8 cellular contexts compared by ENCODE assay signal in genomic region chr1:19209990-19210771, GRCh38. TPM values are rescaled to one million over a fixed set of nuclear protein-coding genes. Genes with fewer than 3 reads are reported as not detected.
DNase-seq lines count a peak whose midpoint lies in the region; ATAC-seq and TF ChIP-seq lines count a peak whose summit lies in the region.

Gene UBR4 (minus strand): TSS chr1:19210266. CDS start chr1:19210248, 18 bp downstream.

- H3K27me3 Mint-ChIP-seq in activated naive CD4-positive, alpha-beta T cell treated with anti-CD3 and anti-CD28 coated beads, Interleukin-2, amount 50 U/mL, for 24 hours: no peaks in the 10 kb centered on the region

- H3K4me2 ChIP-seq in SK-N-SH: peak within 1 kb of the TSS; percentile 83

- ATAC-seq in HG02571 (IDR thresholded peaks at IDR 0.05; ENCODE audit: unreplicated experiment): peak; percentile 73

- WGBS in SK-N-SH (ENCODE audit: low lambda C conversion rate): 1% methylated on average over 27 of the region's 80 CpGs

- H3K79me2 ChIP-seq in SK-N-SH (ENCODE audit: insufficient read depth): peaks cover 100% of the 10 kb centered on the region

- POLR2A ChIA-PET in SK-N-SH (lab: Yijun Ruan, JAX): interaction anchor here (1.0 to 1.7 kb wide), 2 partner anchors 9 to 41 kb away, joined by 3 to 4 read pairs; partner anchors contain the start of gene EMC1

- H3F3A ChIP-seq in SK-N-SH (replicated peaks; ENCODE audit: insufficient read depth): peaks cover 16% of the 10 kb centered on the region

- peak within 1 kb of the TSS; percentile 98 for H3K27ac Mint-ChIP-seq in activated naive CD4-positive, alpha-beta T cell treated with anti-CD3 and anti-CD28 coated beads, Interleukin-2, amount 50 U/mL, for 24 hours

- H3K9me2 ChIP-seq in SK-N-SH: no peaks in the 10 kb centered on the region

- peaks cover 22 to 25% of the 10 kb centered on the region in 2 experiments; a peak in 3 of 4 replicates for H3K4me1 ChIP-seq in SK-N-SH (ENCODE audit: control insufficient read depth in 1 of 2, insufficient read depth in 2 of 2, low read depth in 1 of 2, low read length in 1 of 2)

- peaks cover 15 to 29% of the 10 kb centered on the region in 2 experiments for H3K36me3 ChIP-seq in SK-N-SH (replicated peaks in 1 of 2; ENCODE audit: control insufficient read depth in 1 of 2, insufficient read depth in 2 of 2, low read length in 1 of 2)

- 0 out of 4 replicates have a peak, but pooled peaks of 1 of the 2 experiments have one; percentile 4 for TF ChIP-seq EP300 in SK-N-SH (IDR thresholded peaks at IDR 0.05; ENCODE audit: borderline replicate concordance in 1 of 2, low read depth in 1 of 2, low read length in 1 of 2)

- CTCF ChIA-PET in SK-N-SH (lab: Yijun Ruan, JAX): interaction anchor here (0.7 to 2.5 kb wide), 6 partner anchors 14 to 505 kb away, joined by 3 to 6 read pairs (median 4); no protein-coding TSS in a partner anchor

- H3K27me3 ChIP-seq in SK-N-SH (ENCODE audit: insufficient read depth): no peaks in the 10 kb centered on the region

- DNase-seq in GM04504 (ENCODE audit: low read depth) (peak; percentile 86), NCI-H1048 (lab: John Stamatoyannopoulos, UW) (peak; percentile 91), SK-N-SH (peak; percentile 96), globus pallidus (ENCODE audit: low spot score) (peak; percentile 89), occipital lobe (lab: John Stamatoyannopoulos, UW) (peak; percentile 91)

- H3K9me3 Mint-ChIP-seq in activated naive CD4-positive, alpha-beta T cell treated with anti-CD3 and anti-CD28 coated beads, Interleukin-2, amount 50 U/mL, for 24 hours: no peaks in the 10 kb centered on the region

- peak within 1 kb of the TSS; percentile 78 to 86 for H3K27ac ChIP-seq in SK-N-SH (ENCODE audit: low read depth in 2 of 2, low read length in 1 of 2)
- H3K27ac ChIP-seq in temporal lobe (ENCODE audit: low read depth, low read length): peak within 1 kb of the TSS; percentile 73

- H2AFZ ChIP-seq in SK-N-SH (ENCODE audit: low read depth): peak within 1 kb of the TSS; percentile 89; the same call in 1 of the 2 replicates

- no peak for TF ChIP-seq RAD21 in SK-N-SH (IDR thresholded peaks at IDR 0.05; ENCODE audit: low read length)

- TF ChIP-seq CTCF in SK-N-SH (IDR thresholded peaks at IDR 0.05): no peak

- H3K9me3 ChIP-seq in SK-N-SH: no peaks in the 10 kb centered on the region

- peaks cover 43% of the 10 kb centered on the region for H4K20me1 ChIP-seq in SK-N-SH (ENCODE audit: insufficient read depth)

- peak within 1 kb of the TSS; percentile 87 to 96 for H3K4me3 ChIP-seq in SK-N-SH (ENCODE audit: low read depth in 2 of 2, low read length in 1 of 2)

- peak within 1 kb of the TSS; percentile 96 for H3K4me3 Mint-ChIP-seq in activated naive CD4-positive, alpha-beta T cell treated with anti-CD3 and anti-CD28 coated beads, Interleukin-2, amount 50 U/mL, for 24 hours

- peak within 1 kb of the TSS; percentile 82 for H3K9ac ChIP-seq in SK-N-SH

- H3K36me3 Mint-ChIP-seq in activated naive CD4-positive, alpha-beta T cell treated with anti-CD3 and anti-CD28 coated beads, Interleukin-2, amount 50 U/mL, for 24 hours: peaks cover 9% of the 10 kb centered on the region

- peaks cover 71% of the 10 kb centered on the region for H3K4me1 Mint-ChIP-seq in activated naive CD4-positive, alpha-beta T cell treated with anti-CD3 and anti-CD28 coated beads, Interleukin-2, amount 50 U/mL, for 24 hours

TF ChIP-seq in SK-N-SH, 30 proteins besides CTCF, POLR2A, EP300 and RAD21 (continues in another document):
- no peak; the same call in 1 of the 2 replicates for TF ChIP-seq RCOR1 (IDR thresholded peaks at IDR 0.05; ENCODE audit: low read length)
- no peak for TF ChIP-seq IRF3 (IDR thresholded peaks at IDR 0.05; ENCODE audit: low read depth, low read length)
- peak; percentile 88 for TF ChIP-seq GABPA (IDR thresholded peaks at IDR 0.05; ENCODE audit: low read depth)
- peak; percentile 78 for TF ChIP-seq NRF1 (IDR thresholded peaks at IDR 0.05; ENCODE audit: low read depth, low read length)
- no peak for TF ChIP-seq JUND (IDR thresholded peaks at IDR 0.05)
- TF ChIP-seq USF2 (IDR thresholded peaks at IDR 0.05; ENCODE audit: borderline replicate concordance, low read depth, low read length): no peak
- peak; percentile 90 for TF ChIP-seq TAF1 (IDR thresholded peaks at IDR 0.05; ENCODE audit: borderline replicate concordance, low read depth, low read length)
- no peak for TF ChIP-seq SMC3 (IDR thresholded peaks at IDR 0.05; ENCODE audit: low read depth, low read length)
- no peak for TF ChIP-seq MEF2A (IDR thresholded peaks at IDR 0.05; ENCODE audit: borderline replicate concordance, low read depth)
- TF ChIP-seq GATA2 (CRISPR knock-in tag; IDR thresholded peaks at IDR 0.05): no peak
- peak; percentile 64; the same call in 1 of the 2 replicates for TF ChIP-seq REST (IDR thresholded peaks at IDR 0.05; ENCODE audit: low read depth, low read length)
- no peak for TF ChIP-seq TCF12 (IDR thresholded peaks at IDR 0.05)
- 0 out of 2 replicates have a peak, but pooled peaks have one; percentile 32 for TF ChIP-seq TEAD4 (IDR thresholded peaks at IDR 0.05; ENCODE audit: borderline replicate concordance, insufficient read depth)
- TF ChIP-seq MAX (IDR thresholded peaks at IDR 0.05; ENCODE audit: low read depth): peak; percentile 83
- no peak for TF ChIP-seq FOXM1 (IDR thresholded peaks at IDR 0.05; ENCODE audit: low read depth)
- TF ChIP-seq ELF1 (IDR thresholded peaks at IDR 0.05): peak; percentile 61; the same call in 1 of the 2 replicates
- TF ChIP-seq RXRA (IDR thresholded peaks at IDR 0.05; ENCODE audit: borderline replicate concordance, low read depth): no peak
- TF ChIP-seq SIN3A (IDR thresholded peaks at IDR 0.05; ENCODE audit: borderline replicate concordance, low read depth, low read length): peak; percentile 69; the same call in 1 of the 2 replicates
- no peak for TF ChIP-seq FOSL2 (IDR thresholded peaks at IDR 0.05; ENCODE audit: borderline replicate concordance, low read depth)
- no peak for TF ChIP-seq PBX3 (IDR thresholded peaks at IDR 0.05)
- TF ChIP-seq CHD2 (IDR thresholded peaks at IDR 0.05; ENCODE audit: low read length, partially characterized antibody): peak; percentile 74
- no peak for TF ChIP-seq NFIC (IDR thresholded peaks at IDR 0.05; ENCODE audit: borderline replicate concordance)

RNA-seq across cellular contexts. Expression of gene UBR4, which starts in this region (rescaled TPM):
- 51.3 and 68.7 TPM in 2 replicates for polyA plus RNA-seq in SK-N-SH (2012; rRNA removed)
- polyA plus RNA-seq in SK-N-SH (2012; cell fraction: cytosol; rRNA removed): 25.1 and 30.9 TPM in 2 replicates
- 403 and 672 TPM in 2 replicates for polyA plus RNA-seq in SK-N-SH (2012; cell fraction: nucleus; rRNA removed)
- 75.0 TPM for total RNA-seq in occipital lobe
- 90.5 TPM for total RNA-seq in temporal lobe

Comparison
In these comparisons a context has a peak if more than half of its experiments do, and no peak if none do; other contexts are left out.
1. Peak in every context shown above with its lines: DNase-seq, ATAC-seq, H3K4me3 ChIP-seq and H3K27ac ChIP-seq.